Comparison of ENCODE assay signal across 1 cellular context in genomic region chr18:59897321-59897954, GRCh38.
TF ChIP-seq lines count a peak whose summit lies in the region.

No MANE protein-coding gene starts in this region.

TF ChIP-seq in IMR-90, 13 proteins besides CTCF, POLR2A, EP300 and RAD21:
- TF ChIP-seq BHLHE40 (IDR thresholded peaks at IDR 0.05; ENCODE audit: low read depth, low read length) (no peak), ELK1 (IDR thresholded peaks at IDR 0.05; ENCODE audit: borderline replicate concordance, low read depth, low read length) (no peak), RFX5 (IDR thresholded peaks at IDR 0.05; ENCODE audit: low read depth, low read length) (no peak), USF2 (IDR thresholded peaks at IDR 0.05; ENCODE audit: low read depth, low read length) (no peak), CEBPB (IDR thresholded peaks at IDR 0.05; ENCODE audit: low read depth, low read length) (no peak), FOS (IDR thresholded peaks at IDR 0.05; ENCODE audit: low read depth, low read length) (no peak), SMC3 (IDR thresholded peaks at IDR 0.05; ENCODE audit: low read depth, low read length) (no peak), CHD1 (IDR thresholded peaks at IDR 0.05; ENCODE audit: low read depth, low read length) (no peak), RCOR1 (IDR thresholded peaks at IDR 0.05; ENCODE audit: insufficient replicate concordance, low read length) (no peak), MAFK (IDR thresholded peaks at IDR 0.05; ENCODE audit: low read depth, low read length) (no peak), MAZ (IDR thresholded peaks at IDR 0.05; ENCODE audit: borderline replicate concordance, low read depth, low read length) (no peak), MXI1 (IDR thresholded peaks at IDR 0.05; ENCODE audit: borderline replicate concordance, low read depth, low read length) (no peak), NFE2L2 (IDR thresholded peaks at IDR 0.05; ENCODE audit: low read depth, low read length) (no peak)
